Comparison of ENCODE assay signal across 1 cellular context in genomic region chr16:71500964-71501363, GRCh38.
TF ChIP-seq lines count a peak whose summit lies in the region.

No MANE protein-coding gene starts in this region.

TF ChIP-seq in A549, 52 proteins besides CTCF, POLR2A, EP300 and RAD21 (continued from another document):
- no peak for TF ChIP-seq HES2 (IDR thresholded peaks at IDR 0.05)
- TF ChIP-seq NPAS2 (CRISPR knock-in tag; IDR thresholded peaks at IDR 0.05; ENCODE audit: borderline replicate concordance) = no peak
- no peak for TF ChIP-seq TFCP2L1 (CRISPR knock-in tag; IDR thresholded peaks at IDR 0.05)
- no peak for TF ChIP-seq USF2 (IDR thresholded peaks at IDR 0.05)
- no peak for TF ChIP-seq RNF2 (IDR thresholded peaks at IDR 0.05; ENCODE audit: borderline replicate concordance, low read depth)
- no peak for TF ChIP-seq FOXS1 (CRISPR knock-in tag; IDR thresholded peaks at IDR 0.05)
- TF ChIP-seq ELK1 (IDR thresholded peaks at IDR 0.05; ENCODE audit: low read depth, low read length) = no peak
- TF ChIP-seq EHMT2 (IDR thresholded peaks at IDR 0.05; ENCODE audit: low read depth) = no peak
- TF ChIP-seq RCOR1 (IDR thresholded peaks at IDR 0.05; ENCODE audit: low read depth, low read length) = no peak
- TF ChIP-seq FOSB (CRISPR knock-in tag; IDR thresholded peaks at IDR 0.05) = no peak
- no peak for TF ChIP-seq CEBPB (IDR thresholded peaks at IDR 0.05)
- no peak for TF ChIP-seq CBX8 (IDR thresholded peaks at IDR 0.05)
- TF ChIP-seq NFE2L2 (conservative IDR thresholded peaks at IDR 0.05; ENCODE audit: low read length) = no peak
- no peak for TF ChIP-seq RFX5 (IDR thresholded peaks at IDR 0.05)
- no peak for TF ChIP-seq ESRRA (IDR thresholded peaks at IDR 0.05; ENCODE audit: borderline replicate concordance, low read length)
- TF ChIP-seq CHD4 (IDR thresholded peaks at IDR 0.05; ENCODE audit: borderline replicate concordance) = no peak
